In the genomic region with DNA sequence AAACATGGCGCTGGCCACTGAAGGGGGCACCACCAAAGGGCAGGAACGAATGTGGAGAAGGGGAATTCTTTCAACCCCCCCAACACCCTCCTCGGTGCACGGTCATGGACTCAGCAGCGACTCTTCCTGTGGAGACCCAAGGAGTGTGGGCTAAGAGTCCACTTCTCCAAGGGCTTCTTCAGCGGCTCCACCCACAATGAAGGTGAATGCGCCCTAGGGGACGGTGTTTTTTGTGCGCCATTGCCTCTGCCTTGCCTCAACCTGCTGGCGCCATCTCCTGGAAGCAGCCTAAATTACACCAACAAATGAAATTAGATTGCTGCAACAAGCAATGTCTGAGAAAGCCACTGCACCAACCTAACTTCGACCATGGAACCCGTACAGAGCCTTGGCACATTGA, we compare ENCODE assay signal across 8 cellular contexts.
DNase-seq lines count a peak whose midpoint lies in the region; ATAC-seq and TF ChIP-seq lines count a peak whose summit lies in the region.

No MANE protein-coding gene starts in this region.

- TF ChIP-seq CTCF in upper lobe of right lung (IDR thresholded peaks at IDR 0.05), result peak; percentile 11

- intact Hi-C loops in upper lobe of right lung (cut with DNase I), result no loop called here

- ATAC-seq in upper lobe of right lung, result no peak
- ATAC-seq in HG03571 (IDR thresholded peaks at IDR 0.05; ENCODE audit: unreplicated experiment), result no peak
- no peak for ATAC-seq in HG02610 (IDR thresholded peaks at IDR 0.05; ENCODE audit: unreplicated experiment)
- ATAC-seq in GM21360 (IDR thresholded peaks at IDR 0.05; ENCODE audit: unreplicated experiment), result no peak

- peak; percentile 1 to 25 for DNase-seq in stimulated activated CD4-positive, alpha-beta T cell treated with anti-CD3 and anti-CD28 coated beads, Interleukin-2, amount 100 ng/mL, for 48 hours
- no peak for DNase-seq in stimulated activated CD4-positive, alpha-beta T cell treated with anti-CD3 and anti-CD28 coated beads, Interleukin-4, amount 100 ng/mL, for 1 hour
- peak; percentile 1 to 5 for DNase-seq in NCI-H1930 (lab: John Stamatoyannopoulos, UW)
- DNase-seq in dermis blood vessel endothelial cell, result peak; percentile 67
- DNase-seq in upper lobe of right lung, result no peak

- no peak overlapping the region for H3K27ac ChIP-seq in upper lobe of right lung

- no peaks in the 10 kb centered on the region for H3K4me1 ChIP-seq in upper lobe of right lung

- no peaks in the 10 kb centered on the region for H3K36me3 ChIP-seq in upper lobe of right lung

- H3K27me3 ChIP-seq in upper lobe of right lung, result no peaks in the 10 kb centered on the region

- no peaks in the 10 kb centered on the region for H3K9me3 ChIP-seq in upper lobe of right lung

- no peak overlapping the region for H3K4me3 ChIP-seq in upper lobe of right lung

Comparison
In these comparisons a context has a peak if more than half of its experiments do, and no peak if none do; other contexts are left out.
1. DNase-seq: peak in stimulated activated CD4-positive, alpha-beta T cell treated with anti-CD3 and anti-CD28 coated beads, Interleukin-2, amount 100 ng/mL, for 48 hours (2 of 2), NCI-H1930 (2 of 2) and dermis blood vessel endothelial cell (single experiment); none in stimulated activated CD4-positive, alpha-beta T cell treated with anti-CD3 and anti-CD28 coated beads, Interleukin-4, amount 100 ng/mL, for 1 hour (single experiment) and upper lobe of right lung (single experiment).